ENCODE assay signal across 8 cellular contexts in genomic region chr1:149636286-149637122, GRCh38. TPM values are rescaled to one million over a fixed set of nuclear protein-coding genes. Genes with fewer than 3 reads are reported as not detected.
A peak's percentile ranks its signal among the peaks of the same experiment; 100 is the strongest.
DNase-seq lines count a peak whose midpoint lies in the region; ATAC-seq and TF ChIP-seq lines count a peak whose summit lies in the region.
"Not testable (repeated sequence)": the region's sequence is repeated elsewhere in the genome, so short reads cannot be mapped to it uniquely, and the experiment has no call there.

No MANE protein-coding gene starts in this region.

- H3K36me3 Mint-ChIP-seq in activated naive CD8-positive, alpha-beta T cell; glutamatergic neuron (ENCODE audit: unreplicated experiment): not testable (repeated sequence)

- H3K4me3 ChIP-seq in GM12865 (ENCODE audit: low read depth, low read length) (peak overlapping the region; percentile 52), subcutaneous abdominal adipose tissue (ENCODE audit: low read depth in 1 of 5, low read length in 5 of 5) (peak overlapping the region; percentile 52 to 72 (median 63))

- H3K27ac Mint-ChIP-seq in activated naive CD8-positive, alpha-beta T cell = peak overlapping the region; percentile 100
- peak overlapping the region; percentile 100 for H3K27ac Mint-ChIP-seq in glutamatergic neuron (ENCODE audit: unreplicated experiment)

- DNase-seq in GM12865 (ENCODE audit: low read depth) (peak; percentile 97), NCI-H1105 (lab: John Stamatoyannopoulos, UW) (peak; percentile 76), glutamatergic neuron (peak; percentile 91), nucleus accumbens (lab: John Stamatoyannopoulos, UW) (peak in 54 of 56 donors; percentile 28 to 92 (median 79))

- not testable (repeated sequence) for TF ChIP-seq CTCF in GM12865 (IDR thresholded peaks at IDR 0.05; ENCODE audit: insufficient read depth, low read depth, low read length, missing control alignments); glutamatergic neuron (IDR thresholded peaks at IDR 0.05; ENCODE audit: partially characterized antibody, unreplicated experiment)

- ATAC-seq in HG02678 (IDR thresholded peaks at IDR 0.05; ENCODE audit: unreplicated experiment) = peak; percentile 92
- peak; percentile 96 for ATAC-seq in SK-N-SH treated with all-trans-retinoic acid at 6 μM for 48 hours

- not testable (repeated sequence) for H3K27me3 ChIP-seq in subcutaneous abdominal adipose tissue (ENCODE audit: control insufficient read depth in 5 of 5, insufficient read depth in 4 of 5, low read length in 5 of 5)

- H3K4me1 Mint-ChIP-seq in activated naive CD8-positive, alpha-beta T cell (ENCODE audit: low read depth) = peaks cover 35% of the 10 kb centered on the region
- H3K4me1 Mint-ChIP-seq in glutamatergic neuron (ENCODE audit: low read depth, unreplicated experiment) = not testable (repeated sequence)

- not testable (repeated sequence) for H3K9me3 ChIP-seq in subcutaneous abdominal adipose tissue (ENCODE audit: control insufficient read depth in 5 of 5, low read length in 5 of 5)

- peak overlapping the region; percentile 83 for H3K27ac ChIP-seq in subcutaneous abdominal adipose tissue (ENCODE audit: low read depth, low read length)

- H3K9me3 Mint-ChIP-seq in activated naive CD8-positive, alpha-beta T cell (ENCODE audit: low read depth); glutamatergic neuron (ENCODE audit: unreplicated experiment): not testable (repeated sequence)

- not testable (repeated sequence) for H3K4me1 ChIP-seq in subcutaneous abdominal adipose tissue (ENCODE audit: control insufficient read depth in 5 of 5, insufficient read depth in 5 of 5, low read length in 5 of 5)

- peak overlapping the region; percentile 93 for H3K4me3 Mint-ChIP-seq in activated naive CD8-positive, alpha-beta T cell
- peak overlapping the region; percentile 99 for H3K4me3 Mint-ChIP-seq in glutamatergic neuron (ENCODE audit: unreplicated experiment)

- not testable (repeated sequence) for H3K36me3 ChIP-seq in subcutaneous abdominal adipose tissue (ENCODE audit: control insufficient read depth in 5 of 5, insufficient read depth in 5 of 5, low read length in 5 of 5)

- H3K9ac ChIP-seq in subcutaneous abdominal adipose tissue (ENCODE audit: low read length in 5 of 5) = peak overlapping the region in 4 of 5 donors; percentile 39 to 76 (median 58)

- not testable (repeated sequence) for H3K27me3 Mint-ChIP-seq in activated naive CD8-positive, alpha-beta T cell; glutamatergic neuron (ENCODE audit: unreplicated experiment)

TF ChIP-seq in SK-N-SH treated with all-trans-retinoic acid at 6 μM for 48 hours, 23 proteins besides CTCF, POLR2A, EP300 and RAD21:
- peak; percentile 73 for TF ChIP-seq ZNF8 (CRISPR knock-in tag; IDR thresholded peaks at IDR 0.05)
- peak; percentile 99 for TF ChIP-seq ESRRG (CRISPR knock-in tag; IDR thresholded peaks at IDR 0.05)
- TF ChIP-seq ZNF565 (CRISPR knock-in tag; conservative IDR thresholded peaks at IDR 0.05; ENCODE audit: low read depth) = 0 out of 2 replicates have a peak, but pooled peaks have one; percentile 63
- TF ChIP-seq RARB (CRISPR knock-in tag; IDR thresholded peaks at IDR 0.05) = peak; percentile 99
- TF ChIP-seq, protein P1, sequence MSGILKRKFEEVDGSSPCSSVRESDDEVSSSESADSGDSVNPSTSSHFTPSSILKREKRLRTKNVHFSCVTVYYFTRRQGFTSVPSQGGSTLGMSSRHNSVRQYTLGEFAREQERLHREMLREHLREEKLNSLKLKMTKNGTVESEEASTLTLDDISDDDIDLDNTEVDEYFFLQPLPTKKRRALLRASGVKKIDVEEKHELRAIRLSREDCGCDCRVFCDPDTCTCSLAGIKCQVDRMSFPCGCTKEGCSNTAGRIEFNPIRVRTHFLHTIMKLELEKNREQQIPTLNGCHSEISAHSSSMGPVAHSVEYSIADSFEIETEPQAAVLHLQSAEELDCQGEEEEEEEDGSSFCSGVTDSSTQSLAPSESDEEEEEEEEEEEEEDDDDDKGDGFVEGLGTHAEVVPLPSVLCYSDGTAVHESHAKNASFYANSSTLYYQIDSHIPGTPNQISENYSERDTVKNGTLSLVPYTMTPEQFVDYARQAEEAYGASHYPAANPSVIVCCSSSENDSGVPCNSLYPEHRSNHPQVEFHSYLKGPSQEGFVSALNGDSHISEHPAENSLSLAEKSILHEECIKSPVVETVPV (CRISPR knock-in tag; IDR thresholded peaks at IDR 0.05) = peak; percentile 99
- TF ChIP-seq TOX (CRISPR knock-in tag; IDR thresholded peaks at IDR 0.05; ENCODE audit: borderline replicate concordance) = peak; percentile 99
- TF ChIP-seq, protein P2, sequence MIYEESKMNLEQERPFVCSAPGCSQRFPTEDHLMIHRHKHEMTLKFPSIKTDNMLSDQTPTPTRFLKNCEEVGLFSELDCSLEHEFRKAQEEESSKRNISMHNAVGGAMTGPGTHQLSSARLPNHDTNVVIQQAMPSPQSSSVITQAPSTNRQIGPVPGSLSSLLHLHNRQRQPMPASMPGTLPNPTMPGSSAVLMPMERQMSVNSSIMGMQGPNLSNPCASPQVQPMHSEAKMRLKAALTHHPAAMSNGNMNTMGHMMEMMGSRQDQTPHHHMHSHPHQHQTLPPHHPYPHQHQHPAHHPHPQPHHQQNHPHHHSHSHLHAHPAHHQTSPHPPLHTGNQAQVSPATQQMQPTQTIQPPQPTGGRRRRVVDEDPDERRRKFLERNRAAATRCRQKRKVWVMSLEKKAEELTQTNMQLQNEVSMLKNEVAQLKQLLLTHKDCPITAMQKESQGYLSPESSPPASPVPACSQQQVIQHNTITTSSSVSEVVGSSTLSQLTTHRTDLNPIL (CRISPR knock-in tag; IDR thresholded peaks at IDR 0.05; ENCODE audit: low read depth) = peak; percentile 99
- peak; percentile 73 for TF ChIP-seq ZNF70 (CRISPR knock-in tag; IDR thresholded peaks at IDR 0.05)
- TF ChIP-seq ZC3H10 (CRISPR knock-in tag; IDR thresholded peaks at IDR 0.05) = peak; percentile 98
- 0 out of 2 replicates have a peak, but pooled peaks have one; percentile 58 for TF ChIP-seq ZFP3 (CRISPR knock-in tag; IDR thresholded peaks at IDR 0.05)
- peak; percentile 99 for TF ChIP-seq PATZ1 (CRISPR knock-in tag; IDR thresholded peaks at IDR 0.05; ENCODE audit: borderline replicate concordance)
- peak; percentile 94 for TF ChIP-seq ARNTL (CRISPR knock-in tag; IDR thresholded peaks at IDR 0.05; ENCODE audit: borderline replicate concordance, low read depth)
- TF ChIP-seq GLIS3 (CRISPR knock-in tag; IDR thresholded peaks at IDR 0.05) = peak; percentile 99
- TF ChIP-seq TCF4 (CRISPR knock-in tag; IDR thresholded peaks at IDR 0.05; ENCODE audit: borderline replicate concordance) = peak; percentile 52; the same call in 1 of the 2 replicates
- peak; percentile 66 for TF ChIP-seq ZFP30 (CRISPR knock-in tag; IDR thresholded peaks at IDR 0.05)

RNA-seq across cellular contexts. Expression of gene PPIAL4C, which starts 52.9 kb away (rescaled TPM):
- total RNA-seq in glutamatergic neuron (ENCODE audit: unreplicated experiment) = not detected

Comparison
In these comparisons a context has a peak if more than half of its experiments do, and no peak if none do; other contexts are left out.
1. Peak in every context shown above with its lines: DNase-seq, ATAC-seq, H3K4me3 ChIP-seq and H3K27ac ChIP-seq.